ENCODE assay signal across 1 cellular context in genomic region chr11:12270817-12271216, GRCh38.
TF ChIP-seq lines count a peak whose summit lies in the region.

No MANE protein-coding gene starts in this region.

TF ChIP-seq in IMR-90, 13 proteins besides CTCF, POLR2A, EP300 and RAD21 (continued from another document):
- TF ChIP-seq ELK1 (IDR thresholded peaks at IDR 0.05; ENCODE audit: borderline replicate concordance, low read depth, low read length) = no peak
- TF ChIP-seq BHLHE40 (IDR thresholded peaks at IDR 0.05; ENCODE audit: low read depth, low read length) = no peak
- TF ChIP-seq NFE2L2 (IDR thresholded peaks at IDR 0.05; ENCODE audit: low read depth, low read length) = no peak
- TF ChIP-seq MAZ (IDR thresholded peaks at IDR 0.05; ENCODE audit: borderline replicate concordance, low read depth, low read length) = no peak
- no peak for TF ChIP-seq MXI1 (IDR thresholded peaks at IDR 0.05; ENCODE audit: borderline replicate concordance, low read depth, low read length)
- no peak for TF ChIP-seq MAFK (IDR thresholded peaks at IDR 0.05; ENCODE audit: low read depth, low read length)
- TF ChIP-seq, protein P1, sequence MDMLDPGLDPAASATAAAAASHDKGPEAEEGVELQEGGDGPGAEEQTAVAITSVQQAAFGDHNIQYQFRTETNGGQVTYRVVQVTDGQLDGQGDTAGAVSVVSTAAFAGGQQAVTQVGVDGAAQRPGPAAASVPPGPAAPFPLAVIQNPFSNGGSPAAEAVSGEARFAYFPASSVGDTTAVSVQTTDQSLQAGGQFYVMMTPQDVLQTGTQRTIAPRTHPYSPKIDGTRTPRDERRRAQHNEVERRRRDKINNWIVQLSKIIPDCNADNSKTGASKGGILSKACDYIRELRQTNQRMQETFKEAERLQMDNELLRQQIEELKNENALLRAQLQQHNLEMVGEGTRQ (IDR thresholded peaks at IDR 0.05; ENCODE audit: low read depth, low read length) = no peak
- TF ChIP-seq RCOR1 (IDR thresholded peaks at IDR 0.05; ENCODE audit: insufficient replicate concordance, low read length) = no peak
- no peak for TF ChIP-seq SMC3 (IDR thresholded peaks at IDR 0.05; ENCODE audit: low read depth, low read length)
